1 cellular context compared by ENCODE assay signal in the genomic region with DNA sequence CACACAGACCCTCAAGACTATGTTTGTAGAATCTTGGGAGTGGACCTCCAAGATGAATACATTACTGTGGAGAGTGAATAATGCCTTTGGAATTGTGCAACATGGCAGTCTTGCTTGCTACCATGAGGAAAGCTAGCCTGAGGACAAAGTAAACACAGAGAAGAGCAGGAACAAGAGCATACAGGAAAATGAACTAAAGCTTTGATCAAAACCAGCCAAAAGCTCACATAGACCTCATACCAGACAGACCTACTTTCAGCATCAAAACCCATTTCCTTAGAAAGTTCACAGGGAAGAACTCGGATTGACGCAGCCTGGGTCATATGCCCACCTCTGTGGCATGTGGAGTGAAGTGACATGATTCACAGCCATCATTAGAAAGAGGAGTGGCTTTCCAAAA.
TF ChIP-seq lines count a peak whose summit lies in the region.

No MANE protein-coding gene starts in this region.

TF ChIP-seq in HepG2, 621 proteins besides CTCF, POLR2A, EP300 and RAD21 (continued from another document):
- TF ChIP-seq ZNF280B (CRISPR knock-in tag; IDR thresholded peaks at IDR 0.05; ENCODE audit: borderline replicate concordance) (no peak), FOXA1 (IDR thresholded peaks at IDR 0.05) (no peak), FOXA1 (CRISPR knock-in tag; IDR thresholded peaks at IDR 0.05) (peak; percentile 70; the same call in 1 of the 2 replicates), ZNF367 (CRISPR knock-in tag; IDR thresholded peaks at IDR 0.05; ENCODE audit: borderline replicate concordance) (no peak), ZBTB8A (CRISPR knock-in tag; IDR thresholded peaks at IDR 0.05; ENCODE audit: borderline replicate concordance, low read depth) (no peak), ELF3 (CRISPR knock-in tag; IDR thresholded peaks at IDR 0.05) (peak; percentile 29; the same call in 1 of the 2 replicates), GPN1 (CRISPR knock-in tag; IDR thresholded peaks at IDR 0.05; ENCODE audit: borderline replicate concordance) (no peak), JUN (CRISPR knock-in tag; IDR thresholded peaks at IDR 0.05) (no peak), THAP11 (CRISPR knock-in tag; IDR thresholded peaks at IDR 0.05) (peak; percentile 68), SYNCRIP (IDR thresholded peaks at IDR 0.05; ENCODE audit: insufficient read depth, low read depth, low read length) (no peak), FOXA3 (CRISPR knock-in tag; IDR thresholded peaks at IDR 0.05) (peak; percentile 73), ISX (CRISPR knock-in tag; conservative IDR thresholded peaks at IDR 0.05) (no peak), DMAP1 (CRISPR knock-in tag; IDR thresholded peaks at IDR 0.05) (no peak), MXI1 (IDR thresholded peaks at IDR 0.05; ENCODE audit: borderline replicate concordance, low read depth, low read length) (no peak), RORA (CRISPR knock-in tag; IDR thresholded peaks at IDR 0.05) (no peak), ZNF317 (CRISPR knock-in tag; IDR thresholded peaks at IDR 0.05) (no peak), CBX1 (IDR thresholded peaks at IDR 0.05; ENCODE audit: low read depth) (no peak), ZNF326 (CRISPR knock-in tag; IDR thresholded peaks at IDR 0.05; ENCODE audit: borderline replicate concordance) (no peak), ARNT2 (CRISPR knock-in tag; IDR thresholded peaks at IDR 0.05; ENCODE audit: low read depth) (no peak), HNRNPUL1 (IDR thresholded peaks at IDR 0.05; ENCODE audit: low read depth, low read length) (no peak), CEBPG (CRISPR knock-in tag; IDR thresholded peaks at IDR 0.05) (peak; percentile 86), ZNF749 (CRISPR knock-in tag; IDR thresholded peaks at IDR 0.05; ENCODE audit: borderline replicate concordance) (no peak), SOX13 (IDR thresholded peaks at IDR 0.05) (no peak), SOX13 (CRISPR knock-in tag; conservative IDR thresholded peaks at IDR 0.05 in 1 of 2, IDR thresholded peaks at IDR 0.05 in 1 of 2) (no peak), KDM3A (CRISPR knock-in tag; IDR thresholded peaks at IDR 0.05; ENCODE audit: low read depth) (no peak), REL (CRISPR knock-in tag; conservative IDR thresholded peaks at IDR 0.05) (no peak), KMT2B (CRISPR knock-in tag; IDR thresholded peaks at IDR 0.05) (peak; percentile 42; the same call in 1 of the 2 replicates), TBL1XR1 (IDR thresholded peaks at IDR 0.05; ENCODE audit: borderline replicate concordance, low read length, partially characterized antibody) (no peak), ZNF501 (CRISPR knock-in tag; IDR thresholded peaks at IDR 0.05) (no peak), TEAD3 (CRISPR knock-in tag; optimal IDR thresholded peaks at IDR 0.05; ENCODE audit: borderline replicate concordance) (peak; percentile 42)
- TF ChIP-seq, protein P1, sequence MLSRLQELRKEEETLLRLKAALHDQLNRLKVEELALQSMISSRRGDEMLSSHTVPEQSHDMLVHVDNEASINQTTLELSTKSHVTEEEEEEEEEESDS (CRISPR knock-in tag; IDR thresholded peaks at IDR 0.05; ENCODE audit: borderline replicate concordance) = no peak
